ENCODE assay signal across 19 cellular contexts in genomic region chr1:234868296-234869147, GRCh38.
DNase-seq lines count a peak whose midpoint lies in the region; ATAC-seq, FAIRE-seq and TF ChIP-seq lines count a peak whose summit lies in the region.
"Had no signal": no experiment of that assay in that cellular context is flagged by ENCODE, and none has a peak within 500 bp of the region (broad histone marks: within the 10 kb centered on the region; RNA-seq: fewer than 3 reads in every experiment).

No MANE protein-coding gene starts in this region.

- no peak overlapping the region for H3K4me3 ChIP-seq in A549
- H3K4me3 ChIP-seq in coronary artery = no peak overlapping the region
- no peak overlapping the region for H3K4me3 ChIP-seq in body of pancreas
- H3K4me3 ChIP-seq in esophagus squamous epithelium = no peak overlapping the region
- H3K4me3 ChIP-seq: BLaER1 treated with 17β-estradiol and CSF1 and Interleukin-3, amounts not matched to agents 10 nM and 100 nM; SJSA1 had no signal

- no peak for TF ChIP-seq POLR2A in A549 (IDR thresholded peaks at IDR 0.05; ENCODE audit: low read length)
- TF ChIP-seq POLR2A in body of pancreas (IDR thresholded peaks at IDR 0.05) = no peak
- TF ChIP-seq POLR2A in esophagus squamous epithelium (IDR thresholded peaks at IDR 0.05) = no peak

- no peaks in the 10 kb centered on the region for H3K36me3 Mint-ChIP-seq in neural crest cell (ENCODE audit: low read depth)

- H3K9me3 Mint-ChIP-seq in neural crest cell = no peaks in the 10 kb centered on the region
- H3K9me3 Mint-ChIP-seq: H9 had no signal

- no peak for FAIRE-seq in A549 (lab: Jason Lieb, UNC)
- FAIRE-seq: GM19239 had no signal

- H3K9me3 ChIP-seq in A549 (peaks cover 5% of the 10 kb centered on the region; the same call in 1 of the 3 replicates), body of pancreas (no peaks in the 10 kb centered on the region), esophagus squamous epithelium (no peaks in the 10 kb centered on the region)
- H3K9me3 ChIP-seq: SJSA1 had no signal

- no peaks in the 10 kb centered on the region for H3K27me3 ChIP-seq in body of pancreas
- no peaks in the 10 kb centered on the region for H3K27me3 ChIP-seq in esophagus squamous epithelium
- H3K27me3 ChIP-seq: BLaER1 treated with 17β-estradiol and CSF1 and Interleukin-3, amounts not matched to agents 10 nM and 100 nM; SJSA1 had no signal

- ATAC-seq in A549 = no peak
- no peak for ATAC-seq in body of pancreas
- ATAC-seq in HG02610 (IDR thresholded peaks at IDR 0.05; ENCODE audit: unreplicated experiment) = no peak
- ATAC-seq: PC-3 had no signal

- peak overlapping the region; percentile 38 to 61; a peak in 3 of 6 replicates for H3K27ac ChIP-seq in A549
- no peak overlapping the region for H3K27ac ChIP-seq in coronary artery
- H3K27ac ChIP-seq in body of pancreas = no peak overlapping the region
- H3K27ac ChIP-seq in esophagus squamous epithelium = no peak overlapping the region
- H3K27ac ChIP-seq: HL-60 had no signal

- H3K36me3 ChIP-seq in body of pancreas (replicated peaks in 1 of 2; ENCODE audit: insufficient read depth in 1 of 2, low read depth in 2 of 2) (no peaks in the 10 kb centered on the region), esophagus squamous epithelium (no peaks in the 10 kb centered on the region)
- H3K36me3 ChIP-seq: BLaER1 treated with 17β-estradiol and CSF1 and Interleukin-3, amounts not matched to agents 10 nM and 100 nM; SJSA1 had no signal

- intact Hi-C loops in body of pancreas (cut with DNase I) = no loop called here
- intact Hi-C loops in esophagus squamous epithelium (cut with DNase I) = no loop called here

- no peak for TF ChIP-seq CTCF in A549 (IDR thresholded peaks at IDR 0.05)
- no peak for TF ChIP-seq CTCF in coronary artery (IDR thresholded peaks at IDR 0.05)
- TF ChIP-seq CTCF in neural crest cell (conservative IDR thresholded peaks at IDR 0.05) = no peak
- no peak for TF ChIP-seq CTCF in body of pancreas (IDR thresholded peaks at IDR 0.05)
- TF ChIP-seq CTCF in esophagus squamous epithelium (IDR thresholded peaks at IDR 0.05) = no peak

- H3K27ac Mint-ChIP-seq in neural crest cell (ENCODE audit: unreplicated experiment) = peak overlapping the region; percentile 59

- no peak overlapping the region for H3K4me3 Mint-ChIP-seq in neural crest cell
- H3K4me3 Mint-ChIP-seq: H9 had no signal

- DNase-seq in A549 (ENCODE audit: low read depth in 1 of 2, low spot score in 1 of 2) (no peak), D341Med (ENCODE audit: low spot score) (peak; percentile 27), coronary artery (ENCODE audit: low spot score) (peak; percentile 61), neural crest cell (ENCODE audit: low read depth, low spot score) (no peak), body of pancreas (no peak), esophagus squamous epithelium (lab: John Stamatoyannopoulos, UW) (no peak)
- DNase-seq in stimulated activated CD4-positive, alpha-beta T cell treated with anti-CD3 and anti-CD28 coated beads, Interleukin-4, amount 100 ng/mL, for 24 hours = no peak
- DNase-seq: GDM1, H9, NCI-H1417 treated with DMSO at 0.1 percent for 48 hours, NCI-H1930, NCI-H345, NCI-H526, PC-3 had no signal

- no peak for TF ChIP-seq RAD21 in A549 (conservative IDR thresholded peaks at IDR 0.05 in 1 of 2, IDR thresholded peaks at IDR 0.05 in 1 of 2)

- CTCF ChIA-PET in A549 (lab: Yijun Ruan, JAX) = interaction anchor here (1.3 kb wide), 1 partner anchor 10 kb away, joined by 3 read pairs; no protein-coding TSS in a partner anchor

- 84% methylated on average over 4 of the region's 6 CpGs for WGBS in A549 (ENCODE audit: missing lambda C conversion rate)
- WGBS in body of pancreas, 2 donors = 86 to 91% methylated on average over 6 of the region's 6 CpGs
- WGBS in esophagus squamous epithelium, 2 donors = 89 to 93% methylated on average over 5 to 6 of the region's 6 CpGs

- H3K4me1 ChIP-seq in A549 (peaks cover 19% of the 10 kb centered on the region; the same call in 2 of the 3 replicates), body of pancreas (peaks cover 11% of the 10 kb centered on the region), esophagus squamous epithelium (peaks cover 10 to 26% (median 25%) of the 10 kb centered on the region in 3 donors)

- H3K4me1 Mint-ChIP-seq in neural crest cell = peaks cover 22% of the 10 kb centered on the region

- POLR2A ChIA-PET in A549 (lab: Yijun Ruan, JAX) = no interaction called here

- TF ChIP-seq EP300 in A549 (IDR thresholded peaks at IDR 0.05) = no peak

- no peak overlapping the region for H3K4me2 ChIP-seq in A549

- no peaks in the 10 kb centered on the region for H3K27me3 Mint-ChIP-seq in neural crest cell (ENCODE audit: low read depth)

TF ChIP-seq in A549, 52 proteins besides CTCF, POLR2A, EP300 and RAD21:
- TF ChIP-seq FOXS1 (CRISPR knock-in tag; IDR thresholded peaks at IDR 0.05) (no peak), ESRRA (IDR thresholded peaks at IDR 0.05; ENCODE audit: borderline replicate concordance, low read length) (no peak), NFE2L2 (conservative IDR thresholded peaks at IDR 0.05; ENCODE audit: low read length) (no peak), USF2 (IDR thresholded peaks at IDR 0.05) (no peak), KDM5A (IDR thresholded peaks at IDR 0.05) (no peak), CHD4 (IDR thresholded peaks at IDR 0.05; ENCODE audit: borderline replicate concordance) (no peak), CBX2 (IDR thresholded peaks at IDR 0.05; ENCODE audit: borderline replicate concordance, low read depth) (no peak), FOSL2 (IDR thresholded peaks at IDR 0.05) (no peak), FOSL2 (CRISPR knock-in tag; IDR thresholded peaks at IDR 0.05) (no peak), RARB (CRISPR knock-in tag; IDR thresholded peaks at IDR 0.05) (no peak), HOXB13 (CRISPR knock-in tag; IDR thresholded peaks at IDR 0.05; ENCODE audit: low read depth) (no peak), NR3C1 (IDR thresholded peaks at IDR 0.05) (no peak), CHD2 (IDR thresholded peaks at IDR 0.05; ENCODE audit: low read length, partially characterized antibody) (no peak), ELK1 (IDR thresholded peaks at IDR 0.05; ENCODE audit: low read depth, low read length) (no peak)
- TF ChIP-seq, protein P1, sequence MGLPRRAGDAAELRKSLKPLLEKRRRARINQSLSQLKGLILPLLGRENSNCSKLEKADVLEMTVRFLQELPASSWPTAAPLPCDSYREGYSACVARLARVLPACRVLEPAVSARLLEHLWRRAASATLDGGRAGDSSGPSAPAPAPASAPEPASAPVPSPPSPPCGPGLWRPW (IDR thresholded peaks at IDR 0.05) = no peak
- TF ChIP-seq, protein P2, sequence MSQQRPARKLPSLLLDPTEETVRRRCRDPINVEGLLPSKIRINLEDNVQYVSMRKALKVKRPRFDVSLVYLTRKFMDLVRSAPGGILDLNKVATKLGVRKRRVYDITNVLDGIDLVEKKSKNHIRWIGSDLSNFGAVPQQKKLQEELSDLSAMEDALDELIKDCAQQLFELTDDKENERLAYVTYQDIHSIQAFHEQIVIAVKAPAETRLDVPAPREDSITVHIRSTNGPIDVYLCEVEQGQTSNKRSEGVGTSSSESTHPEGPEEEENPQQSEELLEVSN (IDR thresholded peaks at IDR 0.05; ENCODE audit: borderline replicate concordance, low read depth) = no peak
TF ChIP-seq in A549: peak in this region for 0.

Comparison
In these comparisons a context has a peak if more than half of its experiments do, and no peak if none do; other contexts are left out.
1. DNase-seq: peak in D341Med (single experiment) and coronary artery (single experiment); none in A549 (0 of 2), neural crest cell (single experiment), body of pancreas (0 of 4), esophagus squamous epithelium (single experiment) and stimulated activated CD4-positive, alpha-beta T cell treated with anti-CD3 and anti-CD28 coated beads, Interleukin-4, amount 100 ng/mL, for 24 hours (single experiment).
2. H3K27ac ChIP-seq: peak in A549 (2 of 2); none in coronary artery (0 of 2), body of pancreas (0 of 4) and esophagus squamous epithelium (0 of 4).